16 cellular contexts compared by ENCODE assay signal in the genomic region with DNA sequence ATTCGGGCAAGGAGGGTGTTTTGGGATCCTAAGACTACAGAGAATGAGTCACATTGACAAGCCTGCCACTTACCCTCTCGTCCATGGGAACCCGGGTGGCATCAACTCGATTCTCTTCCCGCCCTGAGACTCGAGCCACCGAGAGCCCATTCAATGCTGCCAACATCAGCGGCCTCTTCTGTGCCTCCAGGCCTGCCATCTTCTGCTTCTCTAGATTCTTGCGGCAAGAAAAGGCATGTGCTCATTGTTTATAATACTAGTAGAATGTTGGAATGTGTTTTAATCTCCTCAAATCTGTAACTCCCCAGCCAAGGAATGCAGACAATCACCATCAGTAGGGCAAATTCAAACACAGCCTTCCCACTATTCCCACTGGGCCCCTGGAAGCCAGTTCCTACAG.
DNase-seq lines count a peak whose midpoint lies in the region; ATAC-seq and TF ChIP-seq lines count a peak whose summit lies in the region.
"Had no signal": no experiment of that assay in that cellular context is flagged by ENCODE, and none has a peak within 500 bp of the region (broad histone marks: within the 10 kb centered on the region; RNA-seq: fewer than 3 reads in every experiment).

No MANE protein-coding gene starts in this region.

- CTCF ChIA-PET in Caco-2 (lab: Charles Lee), result interaction anchor here (0.6 kb wide), 1 partner anchor 164 kb away, joined by 3 read pairs; no protein-coding TSS in a partner anchor

- TF ChIP-seq CTCF in Caco-2 (IDR thresholded peaks at IDR 0.05; ENCODE audit: insufficient read depth in 1 of 2, low read depth in 1 of 2, low read length in 1 of 2, severe bottlenecking in 1 of 2, unreplicated experiment in 1 of 2) (no peak), progenitor cell of endocrine pancreas (IDR thresholded peaks at IDR 0.05; ENCODE audit: unreplicated experiment) (no peak), upper lobe of right lung (IDR thresholded peaks at IDR 0.05) (no peak)

- POLR2A ChIA-PET in Caco-2 (lab: Charles Lee), result no interaction called here

- ATAC-seq in upper lobe of right lung (no peak), HG02588 (IDR thresholded peaks at IDR 0.05; ENCODE audit: unreplicated experiment) (no peak)

- H3K9me3 ChIP-seq in Caco-2 (no peaks in the 10 kb centered on the region), SJCRH30 (replicated peaks) (no peaks in the 10 kb centered on the region), upper lobe of right lung (no peaks in the 10 kb centered on the region)
- H3K9me3 ChIP-seq: uterus had no signal

- H3K27me3 Mint-ChIP-seq in Caco-2 (ENCODE audit: insufficient read depth, unreplicated experiment) (no peaks in the 10 kb centered on the region), progenitor cell of endocrine pancreas (no peaks in the 10 kb centered on the region)
- H3K27me3 Mint-ChIP-seq: activated CD4-positive, alpha-beta memory T cell treated with anti-CD3 and anti-CD28 coated beads for 36 hours had no signal

- H3K4me1 ChIP-seq in Caco-2, result peaks cover 48% of the 10 kb centered on the region
- peaks cover 32% of the 10 kb centered on the region for H3K4me1 ChIP-seq in SJCRH30
- no peaks in the 10 kb centered on the region for H3K4me1 ChIP-seq in upper lobe of right lung
- H3K4me1 ChIP-seq: uterus had no signal

- H3K9me3 Mint-ChIP-seq in Caco-2 (ENCODE audit: unreplicated experiment) (no peaks in the 10 kb centered on the region), progenitor cell of endocrine pancreas (ENCODE audit: low read depth) (no peaks in the 10 kb centered on the region)
- H3K9me3 Mint-ChIP-seq: activated CD4-positive, alpha-beta memory T cell treated with anti-CD3 and anti-CD28 coated beads for 36 hours; memory B cell had no signal

- no peak overlapping the region for H3K4me3 ChIP-seq in Caco-2 (ENCODE audit: low read depth, low read length)
- no peak overlapping the region for H3K4me3 ChIP-seq in SJCRH30
- H3K4me3 ChIP-seq in upper lobe of right lung, result no peak overlapping the region
- H3K4me3 ChIP-seq: uterus had no signal

- H3K27ac Mint-ChIP-seq in Caco-2 (ENCODE audit: unreplicated experiment) (peak overlapping the region; percentile 77), progenitor cell of endocrine pancreas (peak overlapping the region; percentile 89)
- H3K27ac Mint-ChIP-seq: activated CD4-positive, alpha-beta memory T cell treated with anti-CD3 and anti-CD28 coated beads for 36 hours; memory B cell had no signal

- H3K27me3 ChIP-seq in Caco-2 (replicated peaks; ENCODE audit: control insufficient read depth, insufficient read depth, low read length) (no peaks in the 10 kb centered on the region), SJCRH30 (no peaks in the 10 kb centered on the region), upper lobe of right lung (no peaks in the 10 kb centered on the region)
- H3K27me3 ChIP-seq: uterus had no signal

- intact Hi-C loops in Caco-2 (cut with micrococcal nuclease; ENCODE audit: unreplicated experiment), result no loop called here
- intact Hi-C loops in upper lobe of right lung (cut with DNase I), result no loop called here

- peak overlapping the region; percentile 45 for H3K27ac ChIP-seq in SJCRH30
- no peak overlapping the region for H3K27ac ChIP-seq in upper lobe of right lung
- H3K27ac ChIP-seq: C4-2B, uterus had no signal

- H3K36me3 Mint-ChIP-seq in Caco-2 (ENCODE audit: insufficient read depth, unreplicated experiment) (peaks cover 97% of the 10 kb centered on the region), progenitor cell of endocrine pancreas (ENCODE audit: insufficient read depth) (peaks cover 33% of the 10 kb centered on the region)
- H3K36me3 Mint-ChIP-seq: activated CD4-positive, alpha-beta memory T cell treated with anti-CD3 and anti-CD28 coated beads for 36 hours; memory B cell had no signal

- peak in 1 of 2 experiments; percentile 24 for DNase-seq in Caco-2
- peak; percentile 41 to 60 for DNase-seq in SJCRH30
- peak; percentile 82 for DNase-seq in fibroblast of gingiva (ENCODE audit: low read depth)
- no peak for DNase-seq in progenitor cell of endocrine pancreas (ENCODE audit: low spot score, unreplicated experiment)
- no peak for DNase-seq in upper lobe of right lung
- DNase-seq in NCI-H524 (lab: John Stamatoyannopoulos, UW), result no peak
- no peak for DNase-seq in activated CD8-positive, alpha-beta memory T cell treated with anti-CD3 and anti-CD28 coated beads, Interleukin-2, amount 50 U/mL, for 4 hours
- DNase-seq: activated CD4-positive, alpha-beta memory T cell treated with anti-CD3 and anti-CD28 coated beads for 36 hours; activated effector memory CD4-positive, alpha-beta T cell treated with Interleukin-2 at 50 U/mL for 16 hours; NCI-H526 treated with DMSO at 0.1 percent for 48 hours; posterior cingulate gyrus; T-helper 9 cell; uterus had no signal

- no TSS peak for BruUV-seq in Caco-2 (replicated peaks; lab: Mats Ljungman, UMichigan)

- H3K4me3 Mint-ChIP-seq in Caco-2 (ENCODE audit: unreplicated experiment) (peak overlapping the region; percentile 30), progenitor cell of endocrine pancreas (ENCODE audit: low read depth) (no peak overlapping the region)
- H3K4me3 Mint-ChIP-seq: activated CD4-positive, alpha-beta memory T cell treated with anti-CD3 and anti-CD28 coated beads for 36 hours; memory B cell had no signal

- H3K36me3 ChIP-seq in Caco-2 (ENCODE audit: control insufficient read depth, insufficient read depth, low read length), result no peaks in the 10 kb centered on the region; the same call in none of the 2 replicates
- H3K36me3 ChIP-seq in SJCRH30, result peaks cover 18% of the 10 kb centered on the region
- H3K36me3 ChIP-seq in upper lobe of right lung, result peaks cover 10% of the 10 kb centered on the region
- H3K36me3 ChIP-seq: uterus had no signal

- peaks cover 40% of the 10 kb centered on the region for H3K4me1 Mint-ChIP-seq in Caco-2 (ENCODE audit: low read depth, unreplicated experiment)
- peaks cover 63% of the 10 kb centered on the region for H3K4me1 Mint-ChIP-seq in progenitor cell of endocrine pancreas (ENCODE audit: low read depth)
- H3K4me1 Mint-ChIP-seq: memory B cell had no signal

Comparison
In these comparisons a context has a peak if more than half of its experiments do, and no peak if none do; other contexts are left out.
1. DNase-seq: peak in SJCRH30 (2 of 2) and fibroblast of gingiva (single experiment); none in progenitor cell of endocrine pancreas (single experiment), upper lobe of right lung (single experiment), NCI-H524 (0 of 2) and activated CD8-positive, alpha-beta memory T cell treated with anti-CD3 and anti-CD28 coated beads, Interleukin-2, amount 50 U/mL, for 4 hours (single experiment).